ENCODE assay signal across 8 cellular contexts in the genomic region with DNA sequence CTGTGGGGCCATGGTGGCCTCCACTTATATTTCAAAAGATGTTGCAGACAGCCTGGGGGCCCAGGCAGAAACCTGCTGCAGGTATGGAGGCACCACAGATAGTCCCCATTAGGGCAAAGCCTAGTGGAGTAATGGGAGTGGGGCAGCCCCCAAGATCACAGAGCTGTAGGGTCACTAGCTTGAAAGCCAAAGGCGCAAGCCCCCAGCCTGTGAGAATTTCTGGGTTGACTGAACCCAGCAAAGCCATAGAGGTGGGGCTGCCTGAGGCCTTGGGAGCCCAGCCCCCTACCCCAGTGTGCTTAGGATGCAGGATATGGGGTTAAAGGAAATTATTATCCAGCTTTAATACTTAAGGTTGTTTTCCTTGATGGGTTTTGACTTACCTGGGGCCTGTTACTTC.
"Had no signal": no experiment of that assay in that cellular context is flagged by ENCODE, and none has a peak within 500 bp of the region (broad histone marks: within the 10 kb centered on the region; RNA-seq: fewer than 3 reads in every experiment).

No MANE protein-coding gene starts in this region.

- ATAC-seq: GM12878 had no signal

- DNase-seq: GDM1, GF-D8 had no signal

- H3K4me3 ChIP-seq: GM12878 had no signal

- FAIRE-seq: G401.6, GM12878, GM12891, GM12892, GM18507, GM19239 had no signal
